12 cellular contexts compared by ENCODE assay signal in genomic region chr16:46747777-46748651, GRCh38. TPM values are rescaled to one million over a fixed set of nuclear protein-coding genes. Genes with fewer than 3 reads are reported as not detected.
A peak's percentile ranks its signal among the peaks of the same experiment; 100 is the strongest.
DNase-seq lines count a peak whose midpoint lies in the region; ATAC-seq, FAIRE-seq and TF ChIP-seq lines count a peak whose summit lies in the region.
"Had no signal": no experiment of that assay in that cellular context is flagged by ENCODE, and none has a peak within 500 bp of the region (broad histone marks: within the 10 kb centered on the region; RNA-seq: fewer than 3 reads in every experiment).

Gene MYLK3, minus strand, starts transcription at chr16:46748344. Its CDS starts 151 bp downstream, at chr16:46748193.

- intact Hi-C loops in HepG2 (cut with micrococcal nuclease; ENCODE audit: unreplicated experiment): loop anchor here (5.0 kb wide), 1 partner anchor 39 kb away; no protein-coding TSS in a partner anchor

- CTCF ChIA-PET in HepG2 (lab: Yijun Ruan, JAX; ENCODE audit: low intra/inter-chr PET ratio, low total read pairs): no interaction called here

- peak; percentile 12 for FAIRE-seq in HepG2 (lab: Jason Lieb, UNC)

- H3K36me3 ChIP-seq in HUES6 (ENCODE audit: control insufficient read depth, insufficient read depth, low read length) (no peaks in the 10 kb centered on the region), HepG2 (replicated peaks in 1 of 2; ENCODE audit: control insufficient read depth in 1 of 2, insufficient read depth in 2 of 2, low read length in 2 of 2) (no peaks in the 10 kb centered on the region)

- no TSS peak for BruUV-seq in HepG2 (replicated peaks; lab: Mats Ljungman, UMichigan)

- no peaks in the 10 kb centered on the region for H3K27me3 ChIP-seq in HUES6 (ENCODE audit: control insufficient read depth, insufficient read depth, low read length)
- H3K27me3 ChIP-seq in HepG2 (ENCODE audit: control insufficient read depth in 1 of 2, insufficient read depth in 2 of 2, low read length in 2 of 2): no peaks in the 10 kb centered on the region; a peak in 2 of 5 replicates

- H3K9ac ChIP-seq in HUES6 (ENCODE audit: low read length): peak within 1 kb of the TSS; percentile 51
- peak within 1 kb of the TSS; percentile 12 for H3K9ac ChIP-seq in HepG2 (ENCODE audit: insufficient read depth, low read depth, low read length)

- H3K4me1 ChIP-seq in HUES6 (ENCODE audit: control insufficient read depth, insufficient read depth, low read length) (peaks cover 44% of the 10 kb centered on the region), HepG2 (ENCODE audit: insufficient read depth, low read length) (peaks cover 55% of the 10 kb centered on the region)

- H3K9me3 Mint-ChIP-seq in brain: no peaks in the 10 kb centered on the region
- H3K9me3 Mint-ChIP-seq in stimulated activated effector memory CD8-positive, alpha-beta T cell treated with anti-CD3 and anti-CD28 coated beads, Interleukin-12 subunit alpha, Interleukin-12 subunit beta, amount 100 ng/mL, for 72 hours: no peaks in the 10 kb centered on the region
- no peaks in the 10 kb centered on the region for H3K9me3 Mint-ChIP-seq in activated naive CD4-positive, alpha-beta T cell treated with anti-CD3 and anti-CD28 coated beads, Interleukin-2, amount 50 U/mL, for 72 hours
- H3K9me3 Mint-ChIP-seq: T-cell had no signal

- DNase-seq in HepG2 (ENCODE audit: low spot score) (peak; percentile 80), A172 (ENCODE audit: low spot score) (no peak), NCI-H524 (lab: John Stamatoyannopoulos, UW) (no peak)
- no peak for DNase-seq in stimulated activated effector memory CD8-positive, alpha-beta T cell treated with anti-CD3 and anti-CD28 coated beads, Interleukin-12 subunit alpha, Interleukin-12 subunit beta, amount 100 ng/mL, for 72 hours (ENCODE audit: low spot score in 2 of 2)
- DNase-seq in activated naive CD4-positive, alpha-beta T cell treated with anti-CD3 and anti-CD28 coated beads, Interleukin-2, amount 50 U/mL, for 72 hours (ENCODE audit: low spot score in 2 of 2): no peak
- DNase-seq: Calu3; effector CD4-positive, alpha-beta T cell; stimulated activated CD4-positive, alpha-beta T cell treated with anti-CD3 and anti-CD28 coated beads, Interleukin-15, amount 100 ng/mL, for 24 hours; T-cell had no signal

- peak in 1 of 2 experiments; percentile 64; a peak in 2 of 4 replicates for TF ChIP-seq POLR2A in HepG2 (IDR thresholded peaks at IDR 0.05; ENCODE audit: insufficient read depth in 1 of 2, low read depth in 2 of 2, low read length in 2 of 2)

- no peak for TF ChIP-seq RAD21 in HepG2 (CRISPR knock-in tag; IDR thresholded peaks at IDR 0.05)

- TF ChIP-seq CTCF in brain (conservative IDR thresholded peaks at IDR 0.05) (no peak), HepG2 (CRISPR knock-in tag; IDR thresholded peaks at IDR 0.05) (no peak)

- H3K9me3 ChIP-seq in HUES6 (ENCODE audit: control insufficient read depth, insufficient read depth, low read depth, low read length) (no peaks in the 10 kb centered on the region), HepG2 (ENCODE audit: low read length) (no peaks in the 10 kb centered on the region)

- H4K20me1 ChIP-seq in HepG2 (ENCODE audit: insufficient read depth, low read length): no peaks in the 10 kb centered on the region

- no peaks in the 10 kb centered on the region for H3K27me3 Mint-ChIP-seq in brain
- H3K27me3 Mint-ChIP-seq: T-cell had no signal

- in situ Hi-C loops in HepG2 (cut with HindIII; ENCODE audit: extremely low pct_ligation_motif_present, low pct_unique_long_range_greater_than_20kb): no loop called here

- H3K4me3 ChIP-seq in HUES6 (ENCODE audit: low read depth, low read length) (no peak within 1 kb of the TSS; the same call in 1 of the 2 replicates), HepG2 (replicated peaks in 1 of 3; ENCODE audit: insufficient read depth in 1 of 3, low read depth in 2 of 3, low read length in 3 of 3) (peak within 1 kb of the TSS; percentile 10 to 67 (median 33))

- no peaks in the 10 kb centered on the region for H3K79me2 ChIP-seq in HepG2 (ENCODE audit: insufficient read depth, low read length)

- H3K27ac ChIP-seq in HUES6 (ENCODE audit: low read depth, low read length) (peak within 1 kb of the TSS; percentile 4; the same call in 1 of the 2 replicates), HepG2 (ENCODE audit: extremely low read length, insufficient read depth, low read length) (no peak within 1 kb of the TSS)

- TF ChIP-seq EP300 in HepG2 (IDR thresholded peaks at IDR 0.05; ENCODE audit: low read depth in 2 of 2, low read length in 2 of 2): peak; percentile 36 to 63; a peak in 2 of 4 replicates
- TF ChIP-seq EP300 in HepG2 (CRISPR knock-in tag; IDR thresholded peaks at IDR 0.05; ENCODE audit: borderline replicate concordance): no peak; the same call in 1 of the 2 replicates

- H3K4me3 Mint-ChIP-seq in brain: peak within 1 kb of the TSS in 1 of 5 experiments; percentile 35
- H3K4me3 Mint-ChIP-seq in stimulated activated effector memory CD8-positive, alpha-beta T cell treated with anti-CD3 and anti-CD28 coated beads, Interleukin-12 subunit alpha, Interleukin-12 subunit beta, amount 100 ng/mL, for 72 hours: no peak within 1 kb of the TSS
- H3K4me3 Mint-ChIP-seq: T-cell had no signal

- POLR2A ChIA-PET in HepG2 (lab: Yijun Ruan, JAX): interaction anchor here (0.9 to 2.2 kb wide), 3 partner anchors 42 to 84 kb away, joined by 3 to 10 read pairs (median 3); no protein-coding TSS in a partner anchor

- H3K4me2 ChIP-seq in HepG2 (ENCODE audit: low read depth, low read length): peak within 1 kb of the TSS; percentile 87

- peak within 1 kb of the TSS in 3 of 5 experiments; percentile 27 to 75 (median 54) for H3K27ac Mint-ChIP-seq in brain
- no peak within 1 kb of the TSS for H3K27ac Mint-ChIP-seq in stimulated activated effector memory CD8-positive, alpha-beta T cell treated with anti-CD3 and anti-CD28 coated beads, Interleukin-12 subunit alpha, Interleukin-12 subunit beta, amount 100 ng/mL, for 72 hours
- H3K27ac Mint-ChIP-seq in activated naive CD4-positive, alpha-beta T cell treated with anti-CD3 and anti-CD28 coated beads, Interleukin-2, amount 50 U/mL, for 72 hours: no peak within 1 kb of the TSS
- H3K27ac Mint-ChIP-seq: T-cell had no signal

- H2AFZ ChIP-seq in HepG2 (ENCODE audit: low read length): no peak within 1 kb of the TSS

- peak; percentile 74 for ATAC-seq in HepG2
- peak; percentile 49 for ATAC-seq in stimulated activated effector memory CD8-positive, alpha-beta T cell treated with anti-CD3 and anti-CD28 coated beads, Interleukin-12 subunit alpha, Interleukin-12 subunit beta, amount 100 ng/mL, for 72 hours
- no peak for ATAC-seq in activated naive CD4-positive, alpha-beta T cell treated with anti-CD3 and anti-CD28 coated beads, Interleukin-2, amount 50 U/mL, for 72 hours
- no peak for ATAC-seq in HG03571 (IDR thresholded peaks at IDR 0.05; ENCODE audit: unreplicated experiment)
- ATAC-seq: T-cell had no signal

- WGBS in HepG2 (ENCODE audit: low lambda C conversion rate): 3% methylated on average over 19 of the region's 25 CpGs

- H3K36me3 Mint-ChIP-seq in brain: no peaks in the 10 kb centered on the region
- H3K36me3 Mint-ChIP-seq in stimulated activated effector memory CD8-positive, alpha-beta T cell treated with anti-CD3 and anti-CD28 coated beads, Interleukin-12 subunit alpha, Interleukin-12 subunit beta, amount 100 ng/mL, for 72 hours: no peaks in the 10 kb centered on the region
- H3K36me3 Mint-ChIP-seq in activated naive CD4-positive, alpha-beta T cell treated with anti-CD3 and anti-CD28 coated beads, Interleukin-2, amount 50 U/mL, for 72 hours: no peaks in the 10 kb centered on the region
- H3K36me3 Mint-ChIP-seq: T-cell had no signal

- peaks cover 30% of the 10 kb centered on the region for H3K4me1 Mint-ChIP-seq in brain
- H3K4me1 Mint-ChIP-seq in stimulated activated effector memory CD8-positive, alpha-beta T cell treated with anti-CD3 and anti-CD28 coated beads, Interleukin-12 subunit alpha, Interleukin-12 subunit beta, amount 100 ng/mL, for 72 hours: peaks cover 7% of the 10 kb centered on the region

TF ChIP-seq in HepG2, 621 proteins besides CTCF, POLR2A, EP300 and RAD21 (continues in another document):
- TF ChIP-seq NCOA2 (CRISPR knock-in tag; IDR thresholded peaks at IDR 0.05): peak; percentile 32; the same call in 1 of the 2 replicates
- TF ChIP-seq YY1 (IDR thresholded peaks at IDR 0.05; ENCODE audit: insufficient read depth, insufficient replicate concordance, low read depth, low read length): no peak
- TF ChIP-seq KDM4B (CRISPR knock-in tag; IDR thresholded peaks at IDR 0.05): no peak
- TF ChIP-seq NFIB (CRISPR knock-in tag; IDR thresholded peaks at IDR 0.05; ENCODE audit: borderline replicate concordance): no peak
- TF ChIP-seq NFKB2 (CRISPR knock-in tag; IDR thresholded peaks at IDR 0.05; ENCODE audit: borderline replicate concordance): peak; percentile 5; the same call in 1 of the 2 replicates
- no peak for TF ChIP-seq SMAD1 (CRISPR knock-in tag; IDR thresholded peaks at IDR 0.05; ENCODE audit: borderline replicate concordance, low read depth)

RNA-seq across cellular contexts. Expression of gene MYLK3, which starts in this region (rescaled TPM):
- polyA plus RNA-seq in brain (ENCODE audit: insufficient read depth, low read depth, low replicate concordance) (0.98 TPM), HepG2 (2011; rRNA removed) (0.04 TPM in 2 replicates)
- total RNA-seq in HepG2 (2016; rRNA removed; fragmentation: Illumina TruSeq; extraction: Trizol): 0.13 and 0.18 TPM in 2 replicates
- not detected in 2 replicates for total RNA-seq in HepG2 (2016; cell fraction: cytosol; rRNA removed; fragmentation: Illumina TruSeq; extraction: Trizol; ENCODE audit: low read depth)
- 0.11 and 0.27 TPM in 2 replicates for total RNA-seq in HepG2 (2016; cell fraction: insoluble cytoplasmic fraction; rRNA removed; fragmentation: Illumina TruSeq; extraction: Trizol)
- total RNA-seq in HepG2 (2016; cell fraction: membrane; rRNA removed; fragmentation: Illumina TruSeq; extraction: Trizol): 0.03 and 0.19 TPM in 2 replicates
- 0.44 and 0.47 TPM in 2 replicates for total RNA-seq in HepG2 (2016; cell fraction: nucleus; rRNA removed; fragmentation: Illumina TruSeq; extraction: Trizol)
- polyA plus RNA-seq in HepG2 (2011; cell fraction: cytosol; rRNA removed): 0.01 and 0.05 TPM in 2 replicates
- 0.07 and 0.08 TPM in 2 replicates for polyA plus RNA-seq in HepG2 (2011; cell fraction: nucleus; rRNA removed)
- polyA plus RNA-seq in HepG2 (2012): 0.01 and 0.11 TPM in 2 replicates
- polyA plus RNA-seq in HepG2 (2016; cell fraction: cytosol; fragmentation: Illumina TruSeq; extraction: Trizol; ENCODE audit: low read depth): 0.01 TPM in 1 of 2 replicates, not detected in the other
- polyA plus RNA-seq in HepG2 (2016; cell fraction: insoluble cytoplasmic fraction; fragmentation: Illumina TruSeq; extraction: Trizol; ENCODE audit: low read depth): 0.04 and 0.07 TPM in 2 replicates
- polyA plus RNA-seq in HepG2 (2016; cell fraction: membrane; fragmentation: Illumina TruSeq; extraction: Trizol; ENCODE audit: low read depth): 0.15 TPM in 1 of 2 replicates, not detected in the other
- polyA plus RNA-seq in HepG2 (2016; cell fraction: nucleus; fragmentation: Illumina TruSeq; extraction: Trizol; ENCODE audit: insufficient read depth, low read depth): not detected in 2 replicates
- 1.0 and 2.2 TPM in 2 replicates for polyA minus RNA-seq in HepG2 (2011; rRNA and poly(A)+ RNA removed; ENCODE audit: low replicate concordance)
- not detected in 2 replicates for polyA minus RNA-seq in HepG2 (2011; cell fraction: cytosol; rRNA and poly(A)+ RNA removed)
- 0.99 and 1.0 TPM in 2 replicates for polyA minus RNA-seq in HepG2 (2011; cell fraction: nucleus; rRNA and poly(A)+ RNA removed)
- under 1 TPM; 0.50 to 0.51 TPM for total RNA-seq in activated naive CD4-positive, alpha-beta T cell treated with anti-CD3 and anti-CD28 coated beads, Interleukin-2, amount 50 U/mL, for 72 hours
- total RNA-seq in A172 (2014; rRNA removed; shearing (Covaris generic)): 0.69 and 1.00 TPM in 2 replicates

Comparison
In these comparisons a context has a peak if more than half of its experiments do, and no peak if none do; other contexts are left out.
1. H3K27ac Mint-ChIP-seq: peak in brain (3 of 5); none in stimulated activated effector memory CD8-positive, alpha-beta T cell treated with anti-CD3 and anti-CD28 coated beads, Interleukin-12 subunit alpha, Interleukin-12 subunit beta, amount 100 ng/mL, for 72 hours (single experiment) and activated naive CD4-positive, alpha-beta T cell treated with anti-CD3 and anti-CD28 coated beads, Interleukin-2, amount 50 U/mL, for 72 hours (0 of 2).
2. ATAC-seq: peak in HepG2 (single experiment) and stimulated activated effector memory CD8-positive, alpha-beta T cell treated with anti-CD3 and anti-CD28 coated beads, Interleukin-12 subunit alpha, Interleukin-12 subunit beta, amount 100 ng/mL, for 72 hours (single experiment); none in activated naive CD4-positive, alpha-beta T cell treated with anti-CD3 and anti-CD28 coated beads, Interleukin-2, amount 50 U/mL, for 72 hours (0 of 2) and HG03571 (single experiment).